29 cellular contexts compared by ENCODE assay signal in the genomic region with DNA sequence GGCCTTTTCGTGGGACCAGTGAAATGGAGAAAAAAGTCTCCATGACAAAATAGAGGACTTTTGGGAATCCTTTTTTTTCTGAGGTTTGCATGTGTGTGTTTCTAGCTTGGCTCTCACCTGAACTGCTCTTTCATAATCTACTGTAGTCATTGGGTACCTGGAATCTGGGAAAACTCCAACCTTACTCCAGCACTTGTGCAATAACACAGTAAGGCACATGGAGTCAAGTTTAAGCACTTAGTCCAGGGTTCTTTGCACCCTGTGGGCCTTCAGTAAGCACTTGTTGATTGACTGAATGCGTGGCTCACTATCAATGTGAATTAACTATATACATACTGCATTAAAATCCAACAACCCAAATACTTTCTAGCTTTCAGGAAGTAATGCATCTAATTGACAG.
DNase-seq lines count a peak whose midpoint lies in the region; ATAC-seq and TF ChIP-seq lines count a peak whose summit lies in the region.
"Had no signal": no experiment of that assay in that cellular context is flagged by ENCODE, and none has a peak within 500 bp of the region (broad histone marks: within the 10 kb centered on the region; RNA-seq: fewer than 3 reads in every experiment).

No MANE protein-coding gene starts in this region.

- H3K4me1 ChIP-seq in left lung: peaks cover 0 to 7% of the 10 kb centered on the region in 2 donors
- H3K4me1 ChIP-seq: esophagus squamous epithelium, foreskin keratinocyte had no signal

- peak; percentile 74 for ATAC-seq in left lung
- ATAC-seq: CD8-positive, alpha-beta T cell; foreskin keratinocyte; GM23338; K562 had no signal

- peak overlapping the region in 1 of 2 donors; percentile 23 for H3K27ac ChIP-seq in left lung
- peak overlapping the region; percentile 99 for H3K27ac ChIP-seq in substantia nigra (ENCODE audit: low read depth, low read length, poor library complexity, severe bottlenecking)
- H3K27ac ChIP-seq: foreskin keratinocyte, PC-9 had no signal

- H3K4me1 Mint-ChIP-seq in HFFc6 (ENCODE audit: low read depth): peaks cover 19% of the 10 kb centered on the region
- H3K4me1 Mint-ChIP-seq in brain: peaks cover 32% of the 10 kb centered on the region
- H3K4me1 Mint-ChIP-seq: GM23338, neural crest cell had no signal

- no peaks in the 10 kb centered on the region for H3K36me3 ChIP-seq in left lung
- H3K36me3 ChIP-seq: ascending aorta, BE2C, esophagus squamous epithelium, heart right ventricle had no signal

- no peaks in the 10 kb centered on the region for H3K27me3 ChIP-seq in left lung
- H3K27me3 ChIP-seq: ascending aorta, BE2C, esophagus squamous epithelium, foreskin keratinocyte, heart right ventricle had no signal

- no peak for DNase-seq in HFFc6
- no peak for DNase-seq in left lung
- peak in 1 of 49 donors; percentile 35 for DNase-seq in substantia nigra (lab: John Stamatoyannopoulos, UW)
- no peak for DNase-seq in Ammon's horn (ENCODE audit: low spot score)
- DNase-seq in stimulated activated CD4-positive, alpha-beta T cell treated with anti-CD3 and anti-CD28 coated beads, Interleukin-2, amount 100 ng/mL, for 24 hours: no peak
- DNase-seq in NCI-H2029 (lab: John Stamatoyannopoulos, UW): no peak
- DNase-seq: ACHN; activated gamma-delta T cell; activated naive CD8-positive, alpha-beta T cell treated with anti-CD3 and anti-CD28 coated beads, Interleukin-2, amount 10 ng/mL, durations not matched to agents 7 days and 5 days; activated T-cell treated with anti-CD3 and anti-CD28 coated beads, Interleukin-2, amount 50 U/mL, for 24 hours; CD8-positive, alpha-beta T cell; DMS 273 treated with DMSO at 0.1 percent for 48 hours; endodermal cell; esophagus squamous epithelium; foreskin keratinocyte; heart right ventricle; NCI-H187; NCI-H510A treated with DMSO at 0.1 percent for 48 hours; NK-92 treated with Interleukin-12 subunit alpha and Interleukin-12 subunit beta, amount 100 ng/mL, for 24 hours; PC-9; stimulated activated CD4-positive, alpha-beta T cell treated with anti-CD3 and anti-CD28 coated beads, Interleukin-4, amount 100 ng/mL, for 24 hours; T-helper 2 cell had no signal

- H3K4me3 Mint-ChIP-seq in HFFc6 (no peak overlapping the region), brain (no peak overlapping the region)
- H3K4me3 Mint-ChIP-seq: activated naive CD8-positive, alpha-beta T cell treated with anti-CD3 and anti-CD28 coated beads, Interleukin-2, amount 10 ng/mL, durations not matched to agents 7 days and 5 days; activated T-cell treated with anti-CD3 and anti-CD28 coated beads, Interleukin-2, amount 50 U/mL, for 24 hours; CD8-positive, alpha-beta T cell; dendritic cell treated with granulocyte-macrophage colony-stimulating factor and Interleukin-4, amounts not matched to agents 40 ng/mL and 50 ng/mL, for 4 days; endodermal cell; GM23338; neural crest cell had no signal

- H3K36me3 Mint-ChIP-seq in HFFc6 (ENCODE audit: low read depth) (no peaks in the 10 kb centered on the region), brain (no peaks in the 10 kb centered on the region)

- peaks cover 4% of the 10 kb centered on the region; the same call in 1 of the 2 replicates for H3K27me3 Mint-ChIP-seq in HFFc6 (ENCODE audit: insufficient read depth)
- H3K27me3 Mint-ChIP-seq in brain: no peaks in the 10 kb centered on the region
- H3K27me3 Mint-ChIP-seq: activated naive CD8-positive, alpha-beta T cell treated with anti-CD3 and anti-CD28 coated beads, Interleukin-2, amount 10 ng/mL, durations not matched to agents 7 days and 5 days; activated T-cell treated with anti-CD3 and anti-CD28 coated beads, Interleukin-2, amount 50 U/mL, for 24 hours; dendritic cell treated with granulocyte-macrophage colony-stimulating factor and Interleukin-4, amounts not matched to agents 40 ng/mL and 50 ng/mL, for 4 days had no signal

- H3K9me3 ChIP-seq in left lung: no peaks in the 10 kb centered on the region
- H3K9me3 ChIP-seq: ascending aorta, BE2C, esophagus squamous epithelium, heart right ventricle had no signal

- peak overlapping the region; percentile 7; the same call in 1 of the 2 replicates for H3K27ac Mint-ChIP-seq in HFFc6
- peak overlapping the region; percentile 42 to 92 (median 65) for H3K27ac Mint-ChIP-seq in brain
- H3K27ac Mint-ChIP-seq: activated naive CD8-positive, alpha-beta T cell treated with anti-CD3 and anti-CD28 coated beads, Interleukin-2, amount 10 ng/mL, durations not matched to agents 7 days and 5 days; activated T-cell treated with anti-CD3 and anti-CD28 coated beads, Interleukin-2, amount 50 U/mL, for 24 hours; CD8-positive, alpha-beta T cell; dendritic cell treated with granulocyte-macrophage colony-stimulating factor and Interleukin-4, amounts not matched to agents 40 ng/mL and 50 ng/mL, for 4 days; endodermal cell; GM23338 had no signal

- TF ChIP-seq CTCF in HFFc6 (IDR thresholded peaks at IDR 0.05) (no peak), brain (conservative IDR thresholded peaks at IDR 0.05) (no peak), left lung (IDR thresholded peaks at IDR 0.05) (no peak)

- intact Hi-C loops in left lung (cut with DNase I): no loop called here

- H3K4me3 ChIP-seq in left lung: no peak overlapping the region
- H3K4me3 ChIP-seq: ascending aorta, esophagus squamous epithelium, GM23338, heart right ventricle, K562, PC-9 had no signal

- no peaks in the 10 kb centered on the region for H3K9me3 Mint-ChIP-seq in HFFc6
- H3K9me3 Mint-ChIP-seq in brain: peaks cover 0 to 3% (median 0%) of the 10 kb centered on the region in 5 experiments
- H3K9me3 Mint-ChIP-seq: activated naive CD8-positive, alpha-beta T cell treated with anti-CD3 and anti-CD28 coated beads, Interleukin-2, amount 10 ng/mL, durations not matched to agents 7 days and 5 days; activated T-cell treated with anti-CD3 and anti-CD28 coated beads, Interleukin-2, amount 50 U/mL, for 24 hours; CD8-positive, alpha-beta T cell; dendritic cell treated with granulocyte-macrophage colony-stimulating factor and Interleukin-4, amounts not matched to agents 40 ng/mL and 50 ng/mL, for 4 days; endodermal cell; GM23338 had no signal
